In genomic region chr12:45704968-45705367, GRCh38 we compare ENCODE assay signal across 14 cellular contexts. TPM values are rescaled to one million over a fixed set of nuclear protein-coding genes. Genes with fewer than 3 reads are reported as not detected.
DNase-seq lines count a peak whose midpoint lies in the region; ATAC-seq lines count a peak whose summit lies in the region.
"Had no signal": no experiment of that assay in that cellular context is flagged by ENCODE, and none has a peak within 500 bp of the region (broad histone marks: within the 10 kb centered on the region; RNA-seq: fewer than 3 reads in every experiment).

No MANE protein-coding gene starts in this region.

- no peaks in the 10 kb centered on the region for H3K79me1 ChIP-seq in mesendoderm (ENCODE audit: low read length)

- H3K27ac Mint-ChIP-seq in activated CD4-positive, alpha-beta T cell treated with anti-CD3 and anti-CD28 coated beads, Interleukin-2, amount 10 ng/mL, durations not matched to agents 24 days and 14 days, result no peak overlapping the region

- H3K4me3 ChIP-seq in mesendoderm (ENCODE audit: low read length), result no peak overlapping the region
- H3K4me3 ChIP-seq: BLaER1 had no signal

- H2AK5ac ChIP-seq in mesendoderm (ENCODE audit: low read length), result no peak overlapping the region

- no peaks in the 10 kb centered on the region for H3K36me3 ChIP-seq in mesendoderm (ENCODE audit: control insufficient read depth, insufficient read depth, low read length)
- H3K36me3 ChIP-seq: BLaER1 had no signal

- no peak overlapping the region for H3K4me3 Mint-ChIP-seq in activated CD4-positive, alpha-beta T cell treated with anti-CD3 and anti-CD28 coated beads, Interleukin-2, amount 10 ng/mL, durations not matched to agents 24 days and 14 days
- H3K4me3 Mint-ChIP-seq: CD8-positive, alpha-beta memory T cell had no signal

- no peak overlapping the region for H3K23ac ChIP-seq in mesendoderm (ENCODE audit: low read length)

- no peak overlapping the region for H3K18ac ChIP-seq in mesendoderm (ENCODE audit: low read length)

- peaks cover 6% of the 10 kb centered on the region for H3K4me1 ChIP-seq in mesendoderm (ENCODE audit: control insufficient read depth, low read depth, low read length)
- H3K4me1 ChIP-seq: BLaER1 had no signal

- H4K8ac ChIP-seq in mesendoderm (ENCODE audit: low read depth, low read length), result no peak overlapping the region

- DNase-seq in activated CD4-positive, alpha-beta T cell treated with anti-CD3 and anti-CD28 coated beads, Interleukin-2, amount 10 ng/mL, durations not matched to agents 24 days and 14 days, result peak; percentile 15
- DNase-seq in activated CD4-positive, alpha-beta T cell treated with anti-CD3 and anti-CD28 coated beads, Interleukin-2, amount 50 U/mL, for 1 hour, result no peak
- no peak for DNase-seq in left ventricle myocardium superior
- DNase-seq in Right ventricle myocardium inferior (ENCODE audit: missing footprints), result no peak
- peak; percentile 36 to 50 for DNase-seq in dermis microvascular lymphatic vessel endothelial cell (ENCODE audit: low read depth in 2 of 2)
- no peak for DNase-seq in mesendoderm
- DNase-seq in stimulated activated naive CD4-positive, alpha-beta T cell treated with Interleukin-2 at 50 U/mL for 16 hours (lab: John Stamatoyannopoulos, UW), result no peak
- no peak for DNase-seq in activated CD8-positive, alpha-beta memory T cell treated with anti-CD3 and anti-CD28 coated beads for 24 hours
- DNase-seq: 8988T; AML-193; CD8-positive, alpha-beta memory T cell; DMS79 had no signal

- no peaks in the 10 kb centered on the region for H3K79me2 ChIP-seq in mesendoderm (ENCODE audit: control insufficient read depth, insufficient read depth, low read length)

- H3K4me2 ChIP-seq in mesendoderm (ENCODE audit: low read length), result no peak overlapping the region
- H3K4me2 ChIP-seq: BLaER1 had no signal

- ATAC-seq in left ventricle myocardium superior, result peak; percentile 56
- ATAC-seq in Right ventricle myocardium inferior, result no peak
- ATAC-seq: HCT116 had no signal

- peaks cover 2% of the 10 kb centered on the region for H3K27me3 Mint-ChIP-seq in activated CD4-positive, alpha-beta T cell treated with anti-CD3 and anti-CD28 coated beads, Interleukin-2, amount 10 ng/mL, durations not matched to agents 24 days and 14 days
- H3K27me3 Mint-ChIP-seq: CD8-positive, alpha-beta memory T cell had no signal

- H3K56ac ChIP-seq in mesendoderm (ENCODE audit: low read length), result no peak overlapping the region

- no peak overlapping the region for H2BK15ac ChIP-seq in mesendoderm (replicated peaks; ENCODE audit: low read depth)

- no peak overlapping the region for H4K5ac ChIP-seq in mesendoderm (ENCODE audit: low read length)

- WGBS in mesendoderm (ENCODE audit: extremely low coverage, insufficient coverage, low lambda C conversion rate), result no CpG with 5 or more reads among the region's 2 CpGs

- H3K4ac ChIP-seq in mesendoderm (ENCODE audit: low read depth, low read length), result no peak overlapping the region

- no peaks in the 10 kb centered on the region for H3K27me3 ChIP-seq in mesendoderm (ENCODE audit: insufficient read depth, low read length, poor library complexity)
- H3K27me3 ChIP-seq: BLaER1 had no signal

- intact Hi-C loops in activated CD4-positive, alpha-beta T cell treated with anti-CD3 and anti-CD28 coated beads, Interleukin-2, amount 10 ng/mL, durations not matched to agents 24 days and 14 days (cut with micrococcal nuclease), result no loop called here
- intact Hi-C loops in left ventricle myocardium superior (cut with micrococcal nuclease) (no loop called here), Right ventricle myocardium inferior (cut with DNase I) (no loop called here)

- no peak overlapping the region for H2BK120ac ChIP-seq in mesendoderm (ENCODE audit: low read depth, low read length)

- no peak overlapping the region for H3K9ac ChIP-seq in mesendoderm (ENCODE audit: low read length)
- H3K9ac ChIP-seq: BLaER1 had no signal

- H3K9me3 Mint-ChIP-seq in activated CD4-positive, alpha-beta T cell treated with anti-CD3 and anti-CD28 coated beads, Interleukin-2, amount 10 ng/mL, durations not matched to agents 24 days and 14 days, result peaks cover 5% of the 10 kb centered on the region

- H2BK5ac ChIP-seq in mesendoderm (ENCODE audit: low read length), result peak overlapping the region; percentile 48

- H3K27ac ChIP-seq in mesendoderm (ENCODE audit: low read depth, low read length), result peak overlapping the region; percentile 26
- H3K27ac ChIP-seq: BLaER1 had no signal

- no peaks in the 10 kb centered on the region for H3K4me1 Mint-ChIP-seq in activated CD4-positive, alpha-beta T cell treated with anti-CD3 and anti-CD28 coated beads, Interleukin-2, amount 10 ng/mL, durations not matched to agents 24 days and 14 days

- H3K36me3 Mint-ChIP-seq in activated CD4-positive, alpha-beta T cell treated with anti-CD3 and anti-CD28 coated beads, Interleukin-2, amount 10 ng/mL, durations not matched to agents 24 days and 14 days (ENCODE audit: low read depth), result no peaks in the 10 kb centered on the region

RNA-seq across cellular contexts. Expression of gene ARID2, which starts 24.5 kb away (rescaled TPM):
- total RNA-seq in activated CD4-positive, alpha-beta T cell treated with anti-CD3 and anti-CD28 coated beads, Interleukin-2, amount 10 ng/mL, durations not matched to agents 24 days and 14 days, result 36.4 and 37.8 TPM in 2 replicates
- total RNA-seq in left ventricle myocardium superior (17.2 TPM), Right ventricle myocardium inferior (11.9 TPM), dermis microvascular lymphatic vessel endothelial cell (10.8 and 17.3 TPM in 2 replicates)
- 15.0 TPM for polyA plus RNA-seq in mesendoderm (2013, experiment 1 of 2)
- 14.5 TPM for polyA plus RNA-seq in mesendoderm (2013, experiment 2 of 2)

Comparison
In these comparisons a context has a peak if more than half of its experiments do, and no peak if none do; other contexts are left out.
1. DNase-seq: peak in activated CD4-positive, alpha-beta T cell treated with anti-CD3 and anti-CD28 coated beads, Interleukin-2, amount 10 ng/mL, durations not matched to agents 24 days and 14 days (single experiment) and dermis microvascular lymphatic vessel endothelial cell (2 of 2); none in activated CD4-positive, alpha-beta T cell treated with anti-CD3 and anti-CD28 coated beads, Interleukin-2, amount 50 U/mL, for 1 hour (single experiment), left ventricle myocardium superior (single experiment), Right ventricle myocardium inferior (single experiment), mesendoderm (single experiment), stimulated activated naive CD4-positive, alpha-beta T cell treated with Interleukin-2 at 50 U/mL for 16 hours (single experiment) and activated CD8-positive, alpha-beta memory T cell treated with anti-CD3 and anti-CD28 coated beads for 24 hours (single experiment).